In the genomic region with DNA sequence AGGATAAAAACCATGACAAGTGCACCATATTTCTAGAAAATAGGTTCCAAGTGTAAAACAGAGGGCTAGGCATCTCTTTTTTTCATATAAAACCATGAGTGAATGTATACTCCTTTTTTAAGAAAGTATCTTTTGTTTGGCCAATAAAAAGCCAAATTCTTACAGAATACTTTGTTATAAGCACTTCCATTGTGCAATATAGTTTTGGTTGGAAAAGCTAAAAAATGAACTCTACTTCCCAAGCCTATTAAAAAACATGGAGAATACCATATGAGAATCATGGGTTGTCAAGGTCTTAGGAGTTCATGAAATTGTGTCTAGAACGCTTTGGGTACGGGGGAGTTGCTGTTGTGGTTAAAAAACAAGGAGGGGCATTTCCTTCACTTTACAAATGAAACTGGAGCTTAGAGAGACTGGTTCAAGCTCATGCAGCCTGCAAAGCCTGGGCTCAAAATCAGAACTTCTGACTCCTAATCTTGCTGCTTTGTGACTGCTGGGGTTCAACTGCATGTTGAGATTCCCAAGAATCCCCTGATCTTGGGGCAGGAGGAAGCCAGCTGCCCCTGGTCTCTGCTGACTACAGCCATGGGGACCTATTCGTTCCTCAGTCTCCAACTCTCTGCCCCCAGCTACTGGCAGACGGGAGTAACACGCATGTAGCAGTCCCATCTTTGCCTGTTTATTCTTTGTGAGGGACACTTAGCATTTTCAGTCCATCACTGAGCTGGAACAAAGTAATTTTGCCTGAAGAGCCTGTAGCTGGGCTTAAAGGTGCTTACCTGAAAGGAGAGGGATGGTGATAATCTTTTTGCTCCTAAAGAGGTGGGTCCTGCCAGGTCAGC, we compare ENCODE assay signal across 8 cellular contexts.
DNase-seq lines count a peak whose midpoint lies in the region; ATAC-seq, FAIRE-seq and TF ChIP-seq lines count a peak whose summit lies in the region.

No MANE protein-coding gene starts in this region.

- no peak overlapping the region for H3K9ac ChIP-seq in neuronal stem cell (ENCODE audit: low read depth, low read length, poor library complexity)

- H3K4me3 Mint-ChIP-seq in activated CD4-positive, alpha-beta T cell treated with anti-CD3 and anti-CD28 coated beads for 36 hours: no peak overlapping the region
- H3K4me3 Mint-ChIP-seq in WTC11: no peak overlapping the region

- no peak overlapping the region for H4K8ac ChIP-seq in neuronal stem cell (ENCODE audit: low read depth, low read length)

- FAIRE-seq in GM19239 (lab: Jason Lieb, UNC): no peak

- H3K9me3 Mint-ChIP-seq in activated CD4-positive, alpha-beta T cell treated with anti-CD3 and anti-CD28 coated beads for 36 hours (ENCODE audit: low read depth): no peaks in the 10 kb centered on the region
- H3K9me3 Mint-ChIP-seq in WTC11: no peaks in the 10 kb centered on the region

- H3K27me3 ChIP-seq in neuronal stem cell (ENCODE audit: control insufficient read depth in 3 of 3, insufficient read depth in 3 of 3, low read depth in 1 of 3, low read length in 3 of 3): no peaks in the 10 kb centered on the region

- no CpG with 5 or more reads among the region's 5 CpGs for WGBS in neuronal stem cell (ENCODE audit: extremely low coverage in 2 of 2, insufficient read length in 2 of 2, insufficient replicate concordance in 1 of 2), 2 donors

- no peaks in the 10 kb centered on the region for H3K36me3 ChIP-seq in neuronal stem cell (replicated peaks in 1 of 2; ENCODE audit: control insufficient read depth in 2 of 2, insufficient read depth in 2 of 2, low read length in 2 of 2)

- no peak overlapping the region for H3K27ac ChIP-seq in neuronal stem cell (replicated peaks; ENCODE audit: low read length)

- no peak overlapping the region for H3K14ac ChIP-seq in neuronal stem cell (ENCODE audit: low read length)

- H2AFZ ChIP-seq in neuronal stem cell (ENCODE audit: low read length): peak overlapping the region; percentile 63

- no peak overlapping the region for H3K4me3 ChIP-seq in neuronal stem cell (ENCODE audit: low read length in 2 of 2)

- H2BK12ac ChIP-seq in neuronal stem cell (ENCODE audit: low read length): no peak overlapping the region

- no peak for ATAC-seq in activated CD4-positive, alpha-beta T cell treated with anti-CD3 and anti-CD28 coated beads for 36 hours
- peak; percentile 75 for ATAC-seq in WTC11

- no peak overlapping the region for H2AK5ac ChIP-seq in neuronal stem cell (ENCODE audit: low read depth, low read length)

- H3K9me3 ChIP-seq in neuronal stem cell (replicated peaks in 1 of 2; ENCODE audit: control insufficient read depth in 2 of 2, insufficient read depth in 1 of 2, low read depth in 1 of 2, low read length in 2 of 2): no peaks in the 10 kb centered on the region

- intact Hi-C loops in activated CD4-positive, alpha-beta T cell treated with anti-CD3 and anti-CD28 coated beads for 36 hours (cut with DNase I, micrococcal nuclease): loop anchor here in 1 of 2 experiments (10.0 kb wide), 1 partner anchor 224 kb away; no protein-coding TSS in a partner anchor

- H3K4me1 Mint-ChIP-seq in activated CD4-positive, alpha-beta T cell treated with anti-CD3 and anti-CD28 coated beads for 36 hours: peaks cover 33% of the 10 kb centered on the region
- peaks cover 21% of the 10 kb centered on the region for H3K4me1 Mint-ChIP-seq in WTC11

- H3K27ac Mint-ChIP-seq in activated CD4-positive, alpha-beta T cell treated with anti-CD3 and anti-CD28 coated beads for 36 hours: no peak overlapping the region
- H3K27ac Mint-ChIP-seq in WTC11: no peak overlapping the region

- no peaks in the 10 kb centered on the region for H3K36me3 Mint-ChIP-seq in activated CD4-positive, alpha-beta T cell treated with anti-CD3 and anti-CD28 coated beads for 36 hours (ENCODE audit: low read depth)
- no peaks in the 10 kb centered on the region for H3K36me3 Mint-ChIP-seq in WTC11

- no peak overlapping the region for H2BK5ac ChIP-seq in neuronal stem cell (ENCODE audit: low read length)

- H3K18ac ChIP-seq in neuronal stem cell (ENCODE audit: low read length): no peak overlapping the region

- H3K23ac ChIP-seq in neuronal stem cell (ENCODE audit: low read depth, low read length, poor library complexity): no peak overlapping the region

- H3K4me1 ChIP-seq in neuronal stem cell (ENCODE audit: control insufficient read depth in 2 of 2, insufficient read depth in 1 of 2, low read depth in 1 of 2, low read length in 2 of 2): peaks cover 0 to 3% of the 10 kb centered on the region in 2 donors

- H2BK15ac ChIP-seq in neuronal stem cell (ENCODE audit: low read length): no peak overlapping the region

- CTCF ChIA-PET in activated CD4-positive, alpha-beta T cell treated with anti-CD3 and anti-CD28 coated beads for 36 hours (lab: Charles Lee): interaction anchor here (0.6 to 1.9 kb wide), 7 partner anchors 10 to 326 kb away, joined by 3 to 7 read pairs (median 3); no protein-coding TSS in a partner anchor
- CTCF ChIA-PET in WTC11 (lab: Charles Lee): interaction anchor here (1.2 to 1.9 kb wide), 4 partner anchors 10 to 296 kb away, joined by 3 to 6 read pairs (median 4); no protein-coding TSS in a partner anchor

- no peaks in the 10 kb centered on the region for H3K79me1 ChIP-seq in neuronal stem cell (ENCODE audit: low read depth, low read length)

- H3K4me2 ChIP-seq in neuronal stem cell (ENCODE audit: insufficient read depth, low read length, poor library complexity, severe bottlenecking): no peak overlapping the region

- H2BK120ac ChIP-seq in neuronal stem cell (ENCODE audit: low read depth, low read length): no peak overlapping the region

- no peak overlapping the region for H3K4ac ChIP-seq in neuronal stem cell (ENCODE audit: low read length)

- POLR2A ChIA-PET in activated CD4-positive, alpha-beta T cell treated with anti-CD3 and anti-CD28 coated beads for 36 hours (lab: Charles Lee): no interaction called here
- POLR2A ChIA-PET in WTC11 (lab: Charles Lee): interaction anchor here (1.0 kb wide), 1 partner anchor 22 kb away, joined by 3 read pairs; no protein-coding TSS in a partner anchor

- no peaks in the 10 kb centered on the region for H3K27me3 Mint-ChIP-seq in activated CD4-positive, alpha-beta T cell treated with anti-CD3 and anti-CD28 coated beads for 36 hours
- H3K27me3 Mint-ChIP-seq in WTC11 (ENCODE audit: low read depth): no peaks in the 10 kb centered on the region

- no peak overlapping the region for H4K91ac ChIP-seq in neuronal stem cell (ENCODE audit: low read depth, low read length, poor library complexity)

- TF ChIP-seq CTCF in WTC11 (IDR thresholded peaks at IDR 0.05): no peak

- DNase-seq in activated CD4-positive, alpha-beta T cell treated with anti-CD3 and anti-CD28 coated beads for 36 hours: peak; percentile 12
- DNase-seq in activated CD4-positive, alpha-beta T cell treated with anti-CD3 and anti-CD28 coated beads for 1 hour: no peak
- DNase-seq in HT1080 (ENCODE audit: low read depth) (peak; percentile 31), WTC11 (ENCODE audit: low spot score) (no peak), neuronal stem cell (ENCODE audit: low spot score) (no peak), RPMI8226 (no peak), midbrain (lab: John Stamatoyannopoulos, UW) (no peak), GM19239 (ENCODE audit: insufficient read length, low spot score) (no peak)

TF ChIP-seq in WTC11, 78 proteins besides CTCF, POLR2A, EP300 and RAD21:
- no peak for TF ChIP-seq TP53 (CRISPR knock-in tag; IDR thresholded peaks at IDR 0.05)
- no peak for TF ChIP-seq ZNF396 (CRISPR knock-in tag; IDR thresholded peaks at IDR 0.05; ENCODE audit: borderline replicate concordance)

Comparison
In these comparisons a context has a peak if more than half of its experiments do, and no peak if none do; other contexts are left out.
1. DNase-seq: peak in activated CD4-positive, alpha-beta T cell treated with anti-CD3 and anti-CD28 coated beads for 36 hours (single experiment) and HT1080 (single experiment); none in activated CD4-positive, alpha-beta T cell treated with anti-CD3 and anti-CD28 coated beads for 1 hour (single experiment), WTC11 (single experiment), neuronal stem cell (single experiment), RPMI8226 (single experiment), midbrain (single experiment) and GM19239 (single experiment).